Comparison of ENCODE assay signal across 8 cellular contexts in genomic region chr17:63434951-63435571, GRCh38. TPM values are rescaled to one million over a fixed set of nuclear protein-coding genes. Genes with fewer than 3 reads are reported as not detected.
A peak's percentile ranks its signal among the peaks of the same experiment; 100 is the strongest.
DNase-seq lines count a peak whose midpoint lies in the region; ATAC-seq and TF ChIP-seq lines count a peak whose summit lies in the region.

No MANE protein-coding gene starts in this region.

- no peak overlapping the region for H2BK5ac ChIP-seq in IMR-90 (ENCODE audit: low read depth, low read length, poor library complexity, severe bottlenecking)

- no peaks in the 10 kb centered on the region; the same call in 1 of the 2 replicates for H4K20me1 ChIP-seq in IMR-90 (ENCODE audit: insufficient read depth, low read length)

- peak overlapping the region; percentile 30; the same call in 1 of the 2 replicates for H2BK120ac ChIP-seq in IMR-90 (ENCODE audit: low read depth, low read length)

- TF ChIP-seq CTCF in IMR-90 (conservative IDR thresholded peaks at IDR 0.05; ENCODE audit: low read depth, low read length) (0 out of 2 replicates have a peak, but pooled peaks have one; percentile 10), fibroblast of villous mesenchyme (IDR thresholded peaks at IDR 0.05; ENCODE audit: insufficient read depth, low read depth, low read length) (peak; percentile 9), progenitor cell of endocrine pancreas (IDR thresholded peaks at IDR 0.05; ENCODE audit: unreplicated experiment) (peak; percentile 9)

- peaks cover 3% of the 10 kb centered on the region; the same call in 1 of the 2 replicates for H3K36me3 ChIP-seq in IMR-90 (ENCODE audit: control insufficient read depth, insufficient read depth, low read length)

- no peak overlapping the region for H2BK15ac ChIP-seq in IMR-90 (ENCODE audit: low read depth, low read length)

- no peak for TF ChIP-seq POLR2A in IMR-90 (IDR thresholded peaks at IDR 0.05; ENCODE audit: low read depth, low read length)

- no peak overlapping the region for H3K4me2 ChIP-seq in IMR-90 (ENCODE audit: low read depth, low read length)

- no peak overlapping the region for H3K4me3 Mint-ChIP-seq in activated CD4-positive, alpha-beta memory T cell treated with anti-CD3 and anti-CD28 coated beads for 36 hours
- H3K4me3 Mint-ChIP-seq in progenitor cell of endocrine pancreas (ENCODE audit: low read depth), result no peak overlapping the region
- H3K4me3 Mint-ChIP-seq in stimulated activated memory B cell treated with anti-CD40 and anti-IgM and Interleukin-4, amounts not matched to agents 10 μg/mL and 1 μg/mL and 100 μg/mL, for 72 hours, result no peak overlapping the region

- no peaks in the 10 kb centered on the region for H3K9me3 Mint-ChIP-seq in activated CD4-positive, alpha-beta memory T cell treated with anti-CD3 and anti-CD28 coated beads for 36 hours
- H3K9me3 Mint-ChIP-seq in progenitor cell of endocrine pancreas (ENCODE audit: low read depth), result no peaks in the 10 kb centered on the region
- H3K9me3 Mint-ChIP-seq in stimulated activated memory B cell treated with anti-CD40 and anti-IgM and Interleukin-4, amounts not matched to agents 10 μg/mL and 1 μg/mL and 100 μg/mL, for 72 hours, result no peaks in the 10 kb centered on the region

- peak overlapping the region; percentile 46 for H3K27ac Mint-ChIP-seq in activated CD4-positive, alpha-beta memory T cell treated with anti-CD3 and anti-CD28 coated beads for 36 hours
- H3K27ac Mint-ChIP-seq in progenitor cell of endocrine pancreas, result no peak overlapping the region
- H3K27ac Mint-ChIP-seq in stimulated activated memory B cell treated with anti-CD40 and anti-IgM and Interleukin-4, amounts not matched to agents 10 μg/mL and 1 μg/mL and 100 μg/mL, for 72 hours, result no peak overlapping the region

- peak; percentile 32 for DNase-seq in AG20443 (ENCODE audit: low spot score)
- peak; percentile 25 for DNase-seq in IMR-90
- peak; percentile 56 for DNase-seq in activated CD4-positive, alpha-beta memory T cell treated with anti-CD3 and anti-CD28 coated beads for 36 hours
- no peak for DNase-seq in fibroblast of villous mesenchyme (ENCODE audit: low read depth)
- no peak for DNase-seq in progenitor cell of endocrine pancreas (ENCODE audit: low spot score, unreplicated experiment)

- peak overlapping the region; percentile 84 for H2AK5ac ChIP-seq in IMR-90 (ENCODE audit: low read depth, low read length)

- H2BK20ac ChIP-seq in IMR-90 (ENCODE audit: low read depth, low read length), result no peak overlapping the region

- H3K36me3 Mint-ChIP-seq in activated CD4-positive, alpha-beta memory T cell treated with anti-CD3 and anti-CD28 coated beads for 36 hours, result peaks cover 3% of the 10 kb centered on the region
- peaks cover 2% of the 10 kb centered on the region for H3K36me3 Mint-ChIP-seq in progenitor cell of endocrine pancreas (ENCODE audit: insufficient read depth)
- H3K36me3 Mint-ChIP-seq in stimulated activated memory B cell treated with anti-CD40 and anti-IgM and Interleukin-4, amounts not matched to agents 10 μg/mL and 1 μg/mL and 100 μg/mL, for 72 hours, result peaks cover 24% of the 10 kb centered on the region

- no peak overlapping the region for H3K4me3 ChIP-seq in IMR-90 (ENCODE audit: insufficient read depth, low read depth, low read length)
- H3K4me3 ChIP-seq in fibroblast of villous mesenchyme (ENCODE audit: low read depth, low read length), result no peak overlapping the region

- H3K27ac ChIP-seq in IMR-90 (ENCODE audit: insufficient read depth, low read length), result no peak overlapping the region

- 0 out of 2 replicates have a peak overlapping the region, but pooled peaks have one; percentile 29 for H3K14ac ChIP-seq in IMR-90 (replicated peaks; ENCODE audit: low read depth, low read length)

- no peaks in the 10 kb centered on the region for H3K9me3 ChIP-seq in IMR-90 (ENCODE audit: control insufficient read depth, insufficient read depth, low read length)

- 100% methylated on average over 2 of the region's 25 CpGs; no CpG with 5 or more reads in 1 of the 2 experiments for WGBS in IMR-90 (ENCODE audit: extremely low coverage in 2 of 2, insufficient read length in 1 of 2), 2 experiments

- POLR2A ChIA-PET in IMR-90 (lab: Charles Lee; ENCODE audit: unreplicated experiment), result no interaction called here
- POLR2A ChIA-PET in activated CD4-positive, alpha-beta memory T cell treated with anti-CD3 and anti-CD28 coated beads for 36 hours (lab: Charles Lee), result interaction anchor here (0.5 to 2.8 kb wide), 2 partner anchors 10 to 340 kb away, joined by 3 to 14 read pairs; partner anchors contain the start of gene CYB561

- no peaks in the 10 kb centered on the region for H3K27me3 ChIP-seq in IMR-90 (ENCODE audit: control insufficient read depth, insufficient read depth, low read length)

- H3K4me1 Mint-ChIP-seq in activated CD4-positive, alpha-beta memory T cell treated with anti-CD3 and anti-CD28 coated beads for 36 hours (ENCODE audit: low read depth), result peaks cover 39% of the 10 kb centered on the region
- peaks cover 22% of the 10 kb centered on the region for H3K4me1 Mint-ChIP-seq in progenitor cell of endocrine pancreas (ENCODE audit: low read depth)
- peaks cover 17% of the 10 kb centered on the region for H3K4me1 Mint-ChIP-seq in stimulated activated memory B cell treated with anti-CD40 and anti-IgM and Interleukin-4, amounts not matched to agents 10 μg/mL and 1 μg/mL and 100 μg/mL, for 72 hours

- H2AK9ac ChIP-seq in IMR-90 (replicated peaks; ENCODE audit: low read depth, low read length, poor library complexity), result peak overlapping the region; percentile 60

- CTCF ChIA-PET in IMR-90 (lab: Yijun Ruan, JAX), result interaction anchor here (0.6 kb wide), 1 partner anchor 124 kb away, joined by 3 read pairs; no protein-coding TSS in a partner anchor
- CTCF ChIA-PET in activated CD4-positive, alpha-beta memory T cell treated with anti-CD3 and anti-CD28 coated beads for 36 hours (lab: Charles Lee), result interaction anchor here (1.0 to 4.9 kb wide), 7 partner anchors 9 to 275 kb away, joined by 3 to 43 read pairs (median 16); partner anchors contain the start of genes ACE, CYB561 and MAP3K3

- H3K4ac ChIP-seq in IMR-90 (ENCODE audit: low read depth, low read length), result no peak overlapping the region; the same call in 1 of the 2 replicates

- no peak overlapping the region for H3K9ac ChIP-seq in IMR-90 (ENCODE audit: low read depth, low read length)

- H3K9me1 ChIP-seq in IMR-90 (ENCODE audit: insufficient read depth, low read length), result peaks cover 19% of the 10 kb centered on the region

- no peak overlapping the region for H4K5ac ChIP-seq in IMR-90 (ENCODE audit: low read depth, low read length)

- H4K91ac ChIP-seq in IMR-90 (ENCODE audit: insufficient read depth, low read depth, low read length), result peak overlapping the region; percentile 17

- peaks cover 28% of the 10 kb centered on the region for H3K4me1 ChIP-seq in IMR-90 (ENCODE audit: control insufficient read depth, insufficient read depth, low read length)

- no peak overlapping the region for H3K56ac ChIP-seq in IMR-90 (ENCODE audit: extremely low read depth, insufficient read depth, low read length)

- TF ChIP-seq RAD21 in IMR-90 (IDR thresholded peaks at IDR 0.05; ENCODE audit: low read length), result no peak

- H3K27me3 Mint-ChIP-seq in activated CD4-positive, alpha-beta memory T cell treated with anti-CD3 and anti-CD28 coated beads for 36 hours, result no peaks in the 10 kb centered on the region
- no peaks in the 10 kb centered on the region for H3K27me3 Mint-ChIP-seq in progenitor cell of endocrine pancreas
- peaks cover 16% of the 10 kb centered on the region for H3K27me3 Mint-ChIP-seq in stimulated activated memory B cell treated with anti-CD40 and anti-IgM and Interleukin-4, amounts not matched to agents 10 μg/mL and 1 μg/mL and 100 μg/mL, for 72 hours

- no peaks in the 10 kb centered on the region for H3K79me1 ChIP-seq in IMR-90 (ENCODE audit: low read depth in 1 of 2, low read length in 2 of 2)

- no peak overlapping the region for H4K8ac ChIP-seq in IMR-90 (ENCODE audit: low read depth in 2 of 2, low read length in 2 of 2)

- intact Hi-C loops in IMR-90 (cut with micrococcal nuclease), result no loop called here
- intact Hi-C loops in activated CD4-positive, alpha-beta memory T cell treated with anti-CD3 and anti-CD28 coated beads for 36 hours (cut with micrococcal nuclease), result no loop called here

- H2AFZ ChIP-seq in IMR-90 (replicated peaks; ENCODE audit: low read length, poor library complexity), result peak overlapping the region; percentile 60

- BruUV-seq in IMR-90 (replicated peaks; lab: Mats Ljungman, UMichigan), result no TSS peak

- no peak overlapping the region for H3K23ac ChIP-seq in IMR-90 (ENCODE audit: low read depth, low read length)

- no peak overlapping the region for H3K18ac ChIP-seq in IMR-90 (ENCODE audit: low read depth, low read length)

- in situ Hi-C loops in IMR-90 (cut with MboI; ENCODE audit: low sequenced_read_pairs), result no loop called here

- dilution Hi-C loops in IMR-90 (cut with HindIII; ENCODE audit: low sequenced_read_pairs, unreplicated experiment), result no loop called here

- ATAC-seq in IMR-90 (ENCODE audit: low read depth) (no peak), GM19395 (IDR thresholded peaks at IDR 0.05; ENCODE audit: unreplicated experiment) (no peak)
- no peak for ATAC-seq in stimulated activated memory B cell treated with anti-CD40 and anti-IgM and Interleukin-4, amounts not matched to agents 10 μg/mL and 1 μg/mL and 100 μg/mL, for 72 hours
- no peak for ATAC-seq in activated CD4-positive, CD25-positive, alpha-beta regulatory T cell treated with anti-CD3 and anti-CD28 coated beads, Interleukin-2, amount 50 U/mL, for 24 hours

TF ChIP-seq in IMR-90, 13 proteins besides CTCF, POLR2A, EP300 and RAD21 (continues in another document):
- TF ChIP-seq CHD1 (IDR thresholded peaks at IDR 0.05; ENCODE audit: low read depth, low read length) (no peak), FOS (IDR thresholded peaks at IDR 0.05; ENCODE audit: low read depth, low read length) (no peak), CEBPB (IDR thresholded peaks at IDR 0.05; ENCODE audit: low read depth, low read length) (no peak), SMC3 (IDR thresholded peaks at IDR 0.05; ENCODE audit: low read depth, low read length) (no peak), RFX5 (IDR thresholded peaks at IDR 0.05; ENCODE audit: low read depth, low read length) (no peak)

RNA-seq across cellular contexts. Expression of gene CYB561, which starts 11.0 kb away (rescaled TPM):
- total RNA-seq in IMR-90 (2012; rRNA removed) (1.1 and 2.5 TPM in 2 replicates), fibroblast of villous mesenchyme (11.3 and 12.5 TPM in 2 replicates), progenitor cell of endocrine pancreas (34.5 and 37.3 TPM in 2 replicates)
- polyA plus RNA-seq in IMR-90 (2012; rRNA removed), result 3.0 and 3.8 TPM in 2 replicates
- 1.8 and 5.0 TPM in 2 replicates for polyA plus RNA-seq in IMR-90 (2012; cell fraction: cytosol; rRNA removed)
- polyA plus RNA-seq in IMR-90 (2012; cell fraction: nucleus; rRNA removed; ENCODE audit: low replicate concordance), result 2.9 and 8.1 TPM in 2 replicates
- total RNA-seq in activated CD4-positive, alpha-beta memory T cell treated with anti-CD3 and anti-CD28 coated beads for 36 hours, result 1 to 10 TPM; 9.4 to 9.7 TPM

RNA-seq across cellular contexts. Expression of gene ACE, which starts 41.8 kb away (rescaled TPM):
- 1.4 TPM in 2 replicates for total RNA-seq in IMR-90 (2012; rRNA removed)
- polyA plus RNA-seq in IMR-90 (2012; rRNA removed), result 3.5 and 5.8 TPM in 2 replicates
- 4.0 and 5.5 TPM in 2 replicates for polyA plus RNA-seq in IMR-90 (2012; cell fraction: cytosol; rRNA removed)
- polyA plus RNA-seq in IMR-90 (2012; cell fraction: nucleus; rRNA removed; ENCODE audit: low replicate concordance), result 10.1 and 21.1 TPM in 2 replicates
- total RNA-seq in activated CD4-positive, alpha-beta memory T cell treated with anti-CD3 and anti-CD28 coated beads for 36 hours, result 1 to 10 TPM; 2.2 to 2.6 TPM
- 1.3 and 1.7 TPM in 2 replicates for total RNA-seq in fibroblast of villous mesenchyme
- total RNA-seq in progenitor cell of endocrine pancreas, result 6.4 and 6.8 TPM in 2 replicates

Comparison
In these comparisons a context has a peak if more than half of its experiments do, and no peak if none do; other contexts are left out.
1. DNase-seq: peak in AG20443 (single experiment), IMR-90 (single experiment) and activated CD4-positive, alpha-beta memory T cell treated with anti-CD3 and anti-CD28 coated beads for 36 hours (single experiment); none in fibroblast of villous mesenchyme (single experiment) and progenitor cell of endocrine pancreas (single experiment).
2. Peak in every context shown above with its lines, with median percentiles within 50 percentile points of each other: CTCF ChIP-seq.